Comparison of ENCODE assay signal across 14 cellular contexts in genomic region chr4:175253184-175253902, GRCh38.
DNase-seq lines count a peak whose midpoint lies in the region; ATAC-seq and TF ChIP-seq lines count a peak whose summit lies in the region.
"Had no signal": no experiment of that assay in that cellular context is flagged by ENCODE, and none has a peak within 500 bp of the region (broad histone marks: within the 10 kb centered on the region; RNA-seq: fewer than 3 reads in every experiment).

No MANE protein-coding gene starts in this region.

- no peak overlapping the region for H3K4me3 Mint-ChIP-seq in H9
- no peak overlapping the region for H3K4me3 Mint-ChIP-seq in activated T-helper 2 cell treated with anti-CD3 and anti-CD28 coated beads, Interferon-gamma antibody, Interleukin-2, Interleukin-4, amounts not matched to agents 10 μg/mL and 5 μg/mL and 100 μg/mL, durations not matched to agents 14 hours and 24 hours and 36 hours (ENCODE audit: low read depth)
- H3K4me3 Mint-ChIP-seq: activated naive CD4-positive, alpha-beta T cell treated with anti-CD3 and anti-CD28 coated beads, Interleukin-2, amount 10 ng/mL, durations not matched to agents 7 days and 5 days; stimulated activated effector memory CD8-positive, alpha-beta T cell treated with anti-CD3 and anti-CD28 coated beads, Interleukin-12 subunit alpha, Interleukin-12 subunit beta, amount 100 ng/mL, for 72 hours had no signal

- intact Hi-C loops in left lung (cut with DNase I) (no loop called here), tibial artery (cut with DNase I; ENCODE audit: low total_unique reads) (no loop called here)
- intact Hi-C loops in activated T-helper 2 cell treated with anti-CD3 and anti-CD28 coated beads, Interferon-gamma antibody, Interleukin-2, Interleukin-4, amounts not matched to agents 10 μg/mL and 5 μg/mL and 100 μg/mL, durations not matched to agents 14 hours and 24 hours and 36 hours (cut with micrococcal nuclease), result no loop called here

- no peaks in the 10 kb centered on the region for H3K23me2 ChIP-seq in H9 (ENCODE audit: insufficient read length, low read depth, low read length, poor library complexity, severe bottlenecking)

- 0 out of 7 replicates have a peak, but pooled peaks cover 0 to 3% (median 0%) of the 10 kb centered on the region in 3 experiments for H3K36me3 Mint-ChIP-seq in H9 (ENCODE audit: insufficient read depth in 1 of 3, low read depth in 3 of 3)
- no peaks in the 10 kb centered on the region for H3K36me3 Mint-ChIP-seq in activated T-helper 2 cell treated with anti-CD3 and anti-CD28 coated beads, Interferon-gamma antibody, Interleukin-2, Interleukin-4, amounts not matched to agents 10 μg/mL and 5 μg/mL and 100 μg/mL, durations not matched to agents 14 hours and 24 hours and 36 hours (ENCODE audit: low read depth)
- H3K36me3 Mint-ChIP-seq: activated naive CD4-positive, alpha-beta T cell treated with anti-CD3 and anti-CD28 coated beads, Interleukin-2, amount 10 ng/mL, durations not matched to agents 7 days and 5 days; stimulated activated effector memory CD8-positive, alpha-beta T cell treated with anti-CD3 and anti-CD28 coated beads, Interleukin-12 subunit alpha, Interleukin-12 subunit beta, amount 100 ng/mL, for 72 hours had no signal

- no peak overlapping the region for H2AK5ac ChIP-seq in H9 (ENCODE audit: insufficient read length, low read length)

- no peaks in the 10 kb centered on the region for H3K36me3 ChIP-seq in RWPE2 (ENCODE audit: low read depth)
- H3K36me3 ChIP-seq in left lung, result no peaks in the 10 kb centered on the region
- H3K36me3 ChIP-seq in tibial artery, result no peaks in the 10 kb centered on the region

- no peak overlapping the region for H3K56ac ChIP-seq in H9 (ENCODE audit: insufficient read length, low read depth, low read length)

- H3K4me3 ChIP-seq in RWPE2 (ENCODE audit: severe bottlenecking), result no peak overlapping the region
- no peak overlapping the region for H3K4me3 ChIP-seq in left lung
- H3K4me3 ChIP-seq in tibial artery, result no peak overlapping the region

- H3K9me3 ChIP-seq in H9 (ENCODE audit: control insufficient read depth, low read depth, low read length) (no peaks in the 10 kb centered on the region), RWPE2 (ENCODE audit: severe bottlenecking) (no peaks in the 10 kb centered on the region), left lung (peaks cover 0 to 7% of the 10 kb centered on the region in 2 donors), tibial artery (peaks cover 0 to 4% (median 0%) of the 10 kb centered on the region in 3 donors)

- H3K18ac ChIP-seq in H9 (ENCODE audit: insufficient read length, low read depth, low read length), result no peak overlapping the region

- H2AFZ ChIP-seq in H9 (ENCODE audit: low read length), result no peak overlapping the region

- H3T11ph ChIP-seq in H9 (ENCODE audit: low read length), result no peak overlapping the region

- no peak overlapping the region for H3K27ac ChIP-seq in H9 (ENCODE audit: insufficient read length, low read depth, low read length)
- H3K27ac ChIP-seq in RWPE2 (ENCODE audit: poor library complexity, severe bottlenecking), result no peak overlapping the region
- no peak overlapping the region for H3K27ac ChIP-seq in left lung
- H3K27ac ChIP-seq in tibial artery, result no peak overlapping the region

- ATAC-seq in RWPE2 (ENCODE audit: low read depth) (no peak), left lung (peak; percentile 41), GM18502 (IDR thresholded peaks at IDR 0.05; ENCODE audit: poor library complexity, unreplicated experiment) (no peak)
- ATAC-seq: stimulated activated effector memory CD8-positive, alpha-beta T cell treated with anti-CD3 and anti-CD28 coated beads, Interleukin-12 subunit alpha, Interleukin-12 subunit beta, amount 100 ng/mL, for 72 hours had no signal

- H4K8ac ChIP-seq in H9 (replicated peaks; ENCODE audit: insufficient read length, low read depth, low read length), result peak overlapping the region; percentile 88

- no peaks in the 10 kb centered on the region for H3K79me2 ChIP-seq in H9 (ENCODE audit: insufficient read depth, low read length)

- H4K20me1 ChIP-seq in H9 (ENCODE audit: control insufficient read depth, insufficient read depth, insufficient read length), result no peaks in the 10 kb centered on the region

- H3K27ac Mint-ChIP-seq in H9, result peak overlapping the region in 1 of 3 experiments; percentile 70; a peak in 1 of 7 replicates
- no peak overlapping the region for H3K27ac Mint-ChIP-seq in activated T-helper 2 cell treated with anti-CD3 and anti-CD28 coated beads, Interferon-gamma antibody, Interleukin-2, Interleukin-4, amounts not matched to agents 10 μg/mL and 5 μg/mL and 100 μg/mL, durations not matched to agents 14 hours and 24 hours and 36 hours
- H3K27ac Mint-ChIP-seq: activated naive CD4-positive, alpha-beta T cell treated with anti-CD3 and anti-CD28 coated beads, Interleukin-2, amount 10 ng/mL, durations not matched to agents 7 days and 5 days; stimulated activated effector memory CD8-positive, alpha-beta T cell treated with anti-CD3 and anti-CD28 coated beads, Interleukin-12 subunit alpha, Interleukin-12 subunit beta, amount 100 ng/mL, for 72 hours had no signal

- no peak overlapping the region for H3K14ac ChIP-seq in H9 (ENCODE audit: insufficient read depth, low read length)

- no CpG with 5 or more reads among the region's 8 CpGs for WGBS in H9 (ENCODE audit: extremely low coverage, insufficient read length, low lambda C conversion rate)

- no peak overlapping the region for H2BK5ac ChIP-seq in H9 (ENCODE audit: insufficient read length, low read length)

- no peak overlapping the region for H3K23ac ChIP-seq in H9 (ENCODE audit: insufficient read length, low read depth, low read length)

- TF ChIP-seq CTCF in H9 (conservative IDR thresholded peaks at IDR 0.05) (peak; percentile 61), RWPE2 (IDR thresholded peaks at IDR 0.05; ENCODE audit: poor library complexity, severe bottlenecking) (peak; percentile 26), left lung (IDR thresholded peaks at IDR 0.05) (no peak), tibial artery (IDR thresholded peaks at IDR 0.05) (no peak)

- H2BK20ac ChIP-seq in H9 (ENCODE audit: low read depth, low read length, poor library complexity, severe bottlenecking), result no peak overlapping the region

- H3K4me1 Mint-ChIP-seq in H9, result no peaks in the 10 kb centered on the region
- H3K4me1 Mint-ChIP-seq in activated T-helper 2 cell treated with anti-CD3 and anti-CD28 coated beads, Interferon-gamma antibody, Interleukin-2, Interleukin-4, amounts not matched to agents 10 μg/mL and 5 μg/mL and 100 μg/mL, durations not matched to agents 14 hours and 24 hours and 36 hours (ENCODE audit: low read depth), result no peaks in the 10 kb centered on the region
- H3K4me1 Mint-ChIP-seq: activated naive CD4-positive, alpha-beta T cell treated with anti-CD3 and anti-CD28 coated beads, Interleukin-2, amount 10 ng/mL, durations not matched to agents 7 days and 5 days; stimulated activated effector memory CD8-positive, alpha-beta T cell treated with anti-CD3 and anti-CD28 coated beads, Interleukin-12 subunit alpha, Interleukin-12 subunit beta, amount 100 ng/mL, for 72 hours had no signal

- H4K91ac ChIP-seq in H9 (ENCODE audit: insufficient read length, low read depth, low read length), result peak overlapping the region; percentile 66

- no peaks in the 10 kb centered on the region for H3K27me3 Mint-ChIP-seq in H9 (ENCODE audit: low read depth)
- H3K27me3 Mint-ChIP-seq in activated T-helper 2 cell treated with anti-CD3 and anti-CD28 coated beads, Interferon-gamma antibody, Interleukin-2, Interleukin-4, amounts not matched to agents 10 μg/mL and 5 μg/mL and 100 μg/mL, durations not matched to agents 14 hours and 24 hours and 36 hours (ENCODE audit: low read depth), result no peaks in the 10 kb centered on the region
- H3K27me3 Mint-ChIP-seq: activated naive CD4-positive, alpha-beta T cell treated with anti-CD3 and anti-CD28 coated beads, Interleukin-2, amount 10 ng/mL, durations not matched to agents 7 days and 5 days had no signal

- H3K4ac ChIP-seq in H9 (ENCODE audit: low read depth, low read length), result no peak overlapping the region

- H3K4me1 ChIP-seq in H9 (ENCODE audit: insufficient read depth, low read length) (no peaks in the 10 kb centered on the region), RWPE2 (ENCODE audit: insufficient read depth, poor library complexity, severe bottlenecking) (no peaks in the 10 kb centered on the region), left lung (no peaks in the 10 kb centered on the region), tibial artery (no peaks in the 10 kb centered on the region)

- H3K27me3 ChIP-seq in H9 (ENCODE audit: insufficient read depth, low read length), result no peaks in the 10 kb centered on the region
- no peaks in the 10 kb centered on the region for H3K27me3 ChIP-seq in RWPE2 (ENCODE audit: insufficient read depth, poor library complexity, severe bottlenecking)
- no peaks in the 10 kb centered on the region for H3K27me3 ChIP-seq in left lung
- H3K27me3 ChIP-seq in tibial artery, result no peaks in the 10 kb centered on the region

- peaks cover 2 to 3% of the 10 kb centered on the region in 2 experiments; a peak in 1 of 5 replicates for H3K9me3 Mint-ChIP-seq in H9
- peaks cover 4% of the 10 kb centered on the region for H3K9me3 Mint-ChIP-seq in activated T-helper 2 cell treated with anti-CD3 and anti-CD28 coated beads, Interferon-gamma antibody, Interleukin-2, Interleukin-4, amounts not matched to agents 10 μg/mL and 5 μg/mL and 100 μg/mL, durations not matched to agents 14 hours and 24 hours and 36 hours

- no peak overlapping the region for H2BK12ac ChIP-seq in H9 (ENCODE audit: insufficient read length, low read depth, low read length)

- no peak overlapping the region for H2BK120ac ChIP-seq in H9 (ENCODE audit: low read depth, low read length, poor library complexity, severe bottlenecking)

- DNase-seq in DMS53 treated with DMSO at 0.1 percent for 48 hours (lab: John Stamatoyannopoulos, UW; ENCODE audit: unreplicated experiment), result peak; percentile 12
- peak; percentile 31 for DNase-seq in H9
- no peak for DNase-seq in RWPE2 (ENCODE audit: low spot score)
- DNase-seq in left lung, result peak in 1 of 2 donors; percentile 31
- no peak for DNase-seq in GF-D8 (lab: John Stamatoyannopoulos, UW)
- DNase-seq in tibial artery, result no peak
- no peak for DNase-seq in activated T-helper 2 cell treated with anti-CD3 and anti-CD28 coated beads, Interferon-gamma antibody, Interleukin-2, Interleukin-4, amounts not matched to agents 10 μg/mL and 5 μg/mL and 100 μg/mL, durations not matched to agents 14 hours and 24 hours and 36 hours (ENCODE audit: low spot score)
- DNase-seq: activated CD4-positive, CD25-positive, alpha-beta regulatory T cell treated with anti-CD3 and anti-CD28 coated beads, Interleukin-2, amount 50 U/mL, for 72 hours; activated naive CD4-positive, alpha-beta T cell treated with anti-CD3 and anti-CD28 coated beads, Interleukin-2, amount 10 ng/mL, durations not matched to agents 7 days and 5 days; dermis blood vessel endothelial cell; DMS79 treated with DMSO at 0.1 percent for 48 hours; NCI-H2081 had no signal

- no peak overlapping the region; the same call in 1 of the 2 replicates for H2BK15ac ChIP-seq in H9 (ENCODE audit: low read depth, low read length)

- H3K4me2 ChIP-seq in H9 (ENCODE audit: insufficient read depth, insufficient read length, low read length), result no peak overlapping the region

- no peaks in the 10 kb centered on the region for H3K79me1 ChIP-seq in H9 (ENCODE audit: insufficient read depth, low read depth, low read length, poor library complexity, severe bottlenecking)

- H4K5ac ChIP-seq in H9 (ENCODE audit: insufficient read length, low read depth, low read length), result no peak overlapping the region

- H3K9ac ChIP-seq in H9 (ENCODE audit: extremely low read depth, insufficient read length, low read length), result no peak overlapping the region

Comparison
In these comparisons a context has a peak if more than half of its experiments do, and no peak if none do; other contexts are left out.
1. DNase-seq: peak in DMS53 treated with DMSO at 0.1 percent for 48 hours (single experiment) and H9 (single experiment); none in RWPE2 (single experiment), GF-D8 (single experiment), tibial artery (0 of 2) and activated T-helper 2 cell treated with anti-CD3 and anti-CD28 coated beads, Interferon-gamma antibody, Interleukin-2, Interleukin-4, amounts not matched to agents 10 μg/mL and 5 μg/mL and 100 μg/mL, durations not matched to agents 14 hours and 24 hours and 36 hours (single experiment).
2. CTCF ChIP-seq: peak in H9 (single experiment) and RWPE2 (single experiment); none in left lung (0 of 2) and tibial artery (0 of 2).